8 cellular contexts compared by ENCODE assay signal in the genomic region with DNA sequence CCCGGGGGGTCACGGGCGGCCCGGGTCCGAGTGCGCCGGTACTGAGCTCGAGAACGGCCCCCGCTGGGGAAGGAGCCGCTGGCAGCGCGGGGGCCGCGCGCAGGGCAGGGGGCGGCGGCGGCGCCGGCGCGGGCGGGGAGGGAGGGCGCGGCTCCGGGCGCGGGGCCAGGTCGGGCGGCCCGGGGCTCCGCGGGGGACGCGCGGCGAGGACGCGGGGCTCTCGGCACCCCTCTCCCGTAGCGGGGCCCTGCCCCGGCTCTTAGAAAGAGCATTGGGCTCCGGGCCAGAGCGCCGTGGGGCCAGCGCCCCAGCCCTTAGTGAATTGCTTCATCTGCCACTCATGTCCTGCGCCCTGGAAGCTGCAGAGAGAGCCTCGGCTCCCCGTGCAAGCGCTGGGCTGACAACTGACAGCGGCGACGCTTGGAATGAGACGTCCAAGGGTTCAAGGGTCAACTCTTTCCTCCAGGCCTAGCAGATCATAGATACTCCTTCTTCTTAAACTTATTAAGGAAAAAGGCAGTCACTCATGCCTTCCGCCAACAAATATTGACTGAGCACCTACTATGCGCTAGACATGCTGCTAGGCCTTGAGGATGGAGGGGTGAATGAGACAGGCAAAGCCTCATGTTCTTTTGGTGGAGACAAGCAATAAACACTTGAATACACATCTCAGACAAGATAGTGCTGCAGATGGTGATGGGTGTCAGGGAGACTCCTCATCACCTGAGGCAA.
DNase-seq lines count a peak whose midpoint lies in the region; ATAC-seq and TF ChIP-seq lines count a peak whose summit lies in the region.

No MANE protein-coding gene starts in this region.

- no peak for TF ChIP-seq CTCF in DOHH2 (IDR thresholded peaks at IDR 0.05; ENCODE audit: low read depth, low read length, poor library complexity, severe bottlenecking)
- TF ChIP-seq CTCF in Loucy (conservative IDR thresholded peaks at IDR 0.05; ENCODE audit: low read length): no peak
- no peak for TF ChIP-seq CTCF in MCF 10A (IDR thresholded peaks at IDR 0.05; ENCODE audit: unreplicated experiment)
- TF ChIP-seq CTCF in sigmoid colon (IDR thresholded peaks at IDR 0.05): no peak

- peak overlapping the region; percentile 59 for H3K4me3 Mint-ChIP-seq in MCF 10A (ENCODE audit: unreplicated experiment)

- H3K36me3 ChIP-seq in DOHH2 (ENCODE audit: control insufficient read depth, low read length): no peaks in the 10 kb centered on the region
- H3K36me3 ChIP-seq in Loucy (ENCODE audit: insufficient read depth, low read length): no peaks in the 10 kb centered on the region
- H3K36me3 ChIP-seq in iPS-20b (ENCODE audit: insufficient read depth, low read depth, low read length): no peaks in the 10 kb centered on the region
- no peaks in the 10 kb centered on the region for H3K36me3 ChIP-seq in sigmoid colon

- DNase-seq in MCF 10A (ENCODE audit: unreplicated experiment): peak; percentile 57
- DNase-seq in sigmoid colon: peak; percentile 91
- no peak for DNase-seq in SHP77 treated with DMSO at 0.1 percent for 48 hours (lab: John Stamatoyannopoulos, UW)
- DNase-seq in NCI-H2081 (lab: John Stamatoyannopoulos, UW): no peak

- no peaks in the 10 kb centered on the region for H3K27me3 Mint-ChIP-seq in MCF 10A (ENCODE audit: insufficient read depth, unreplicated experiment)

- no peaks in the 10 kb centered on the region for H3K9me2 ChIP-seq in DOHH2 (replicated peaks; ENCODE audit: control insufficient read depth, low read length)
- H3K9me2 ChIP-seq in Loucy (replicated peaks; ENCODE audit: low read depth, low read length): no peaks in the 10 kb centered on the region

- H3F3A ChIP-seq in DOHH2 (ENCODE audit: control insufficient read depth, insufficient read depth) (no peaks in the 10 kb centered on the region), Loucy (ENCODE audit: low read depth) (no peaks in the 10 kb centered on the region)

- BruUV-seq in MCF 10A (replicated peaks; lab: Mats Ljungman, UMichigan): no TSS peak

- WGBS in sigmoid colon, 2 donors: 2 to 4% methylated on average over 58 of the region's 58 CpGs

- intact Hi-C loops in MCF 10A (cut with micrococcal nuclease) (loop anchor here (2.0 to 5.0 kb wide), 2 partner anchors 20 to 41 kb away; no protein-coding TSS in a partner anchor), sigmoid colon (cut with DNase I) (loop anchor here (2.0 to 5.0 kb wide), 2 partner anchors 41 to 142 kb away; no protein-coding TSS in a partner anchor)

- peaks cover 8% of the 10 kb centered on the region for H3K4me1 ChIP-seq in DOHH2 (ENCODE audit: control insufficient read depth, low read length)
- H3K4me1 ChIP-seq in Loucy (ENCODE audit: insufficient read depth, low read length, poor library complexity, severe bottlenecking): no peaks in the 10 kb centered on the region
- 0 out of 2 replicates have a peak, but pooled peaks cover 3% of the 10 kb centered on the region for H3K4me1 ChIP-seq in iPS-20b (ENCODE audit: insufficient read depth, low read length)
- H3K4me1 ChIP-seq in sigmoid colon: peaks cover 0 to 15% (median 12%) of the 10 kb centered on the region in 4 donors

- peaks cover 44% of the 10 kb centered on the region for H3K27me3 ChIP-seq in DOHH2 (ENCODE audit: control insufficient read depth, low read length)
- peaks cover 11% of the 10 kb centered on the region for H3K27me3 ChIP-seq in Loucy (ENCODE audit: insufficient read depth, low read length, poor library complexity, severe bottlenecking)
- peaks cover 40% of the 10 kb centered on the region for H3K27me3 ChIP-seq in iPS-20b (ENCODE audit: insufficient read depth, low read length)
- H3K27me3 ChIP-seq in sigmoid colon: no peaks in the 10 kb centered on the region

- peaks cover under 1% of the 10 kb centered on the region for H3K36me3 Mint-ChIP-seq in MCF 10A (ENCODE audit: insufficient read depth, unreplicated experiment)

- H3K27ac ChIP-seq in DOHH2 (ENCODE audit: low read depth, low read length) (no peak overlapping the region), iPS-20b (ENCODE audit: low read length) (no peak overlapping the region), sigmoid colon (peak overlapping the region; percentile 84 to 96 (median 94))

- no peak overlapping the region for H2AFZ ChIP-seq in Loucy (ENCODE audit: low read length)

- TF ChIP-seq POLR2A in sigmoid colon (IDR thresholded peaks at IDR 0.05): no peak

- no peaks in the 10 kb centered on the region for H3K79me2 ChIP-seq in DOHH2 (ENCODE audit: control insufficient read depth, low read length)
- H3K79me2 ChIP-seq in Loucy (ENCODE audit: insufficient read depth, low read length): no peaks in the 10 kb centered on the region

- peak overlapping the region; percentile 68 for H3K27ac Mint-ChIP-seq in MCF 10A (ENCODE audit: low read depth, unreplicated experiment)

- CTCF ChIA-PET in MCF 10A (lab: Yijun Ruan, JAX): no interaction called here

- H3K9me3 Mint-ChIP-seq in MCF 10A (ENCODE audit: unreplicated experiment): no peaks in the 10 kb centered on the region

- no peaks in the 10 kb centered on the region for H3K9me3 ChIP-seq in DOHH2 (ENCODE audit: control insufficient read depth, insufficient read depth, low read length)
- H3K9me3 ChIP-seq in Loucy (ENCODE audit: insufficient read depth, low read depth, low read length): no peaks in the 10 kb centered on the region
- no peaks in the 10 kb centered on the region for H3K9me3 ChIP-seq in iPS-20b (ENCODE audit: insufficient read depth, low read depth, low read length)
- H3K9me3 ChIP-seq in sigmoid colon: no peaks in the 10 kb centered on the region

- H3K9ac ChIP-seq in Loucy (ENCODE audit: low read depth, low read length, poor library complexity, severe bottlenecking) (no peak overlapping the region), iPS-20b (ENCODE audit: low read depth, low read length) (no peak overlapping the region)

- no peaks in the 10 kb centered on the region for H4K20me1 ChIP-seq in DOHH2 (ENCODE audit: control insufficient read depth, insufficient read depth, low read depth, low read length)
- no peaks in the 10 kb centered on the region for H4K20me1 ChIP-seq in Loucy (ENCODE audit: insufficient read depth, low read length, poor library complexity, severe bottlenecking)

- TF ChIP-seq EP300 in sigmoid colon (IDR thresholded peaks at IDR 0.05): no peak

- H3K4me3 ChIP-seq in DOHH2 (ENCODE audit: low read length) (no peak overlapping the region), Loucy (ENCODE audit: low read length, poor library complexity, severe bottlenecking) (no peak overlapping the region), iPS-20b (ENCODE audit: low read length) (peak overlapping the region; percentile 58; the same call in 1 of the 2 replicates), sigmoid colon (peak overlapping the region; percentile 23 to 60 (median 54))

- H3K4me1 Mint-ChIP-seq in MCF 10A (ENCODE audit: insufficient read depth, unreplicated experiment): peaks cover 11% of the 10 kb centered on the region

- POLR2A ChIA-PET in MCF 10A (lab: Yijun Ruan, JAX): interaction anchor here (0.6 to 1.5 kb wide), 6 partner anchors 13 to 142 kb away, joined by 3 to 5 read pairs (median 3); a partner anchor contains a TSS

- peak overlapping the region; percentile 42; the same call in 1 of the 2 replicates for H3K4me2 ChIP-seq in DOHH2 (ENCODE audit: low read length)
- H3K4me2 ChIP-seq in Loucy (ENCODE audit: low read depth, low read length, poor library complexity, severe bottlenecking): peak overlapping the region; percentile 54

- ATAC-seq in GM18873 (IDR thresholded peaks at IDR 0.05; ENCODE audit: low FRiP score, unreplicated experiment): no peak

Comparison
In these comparisons a context has a peak if more than half of its experiments do, and no peak if none do; other contexts are left out.
1. H3K27ac ChIP-seq: peak in sigmoid colon (4 of 4); none in DOHH2 (single experiment) and iPS-20b (single experiment).
2. H3K4me3 ChIP-seq: peak in iPS-20b (single experiment) and sigmoid colon (4 of 4); none in DOHH2 (single experiment) and Loucy (single experiment).
3. DNase-seq: peak in MCF 10A (single experiment) and sigmoid colon (single experiment); none in SHP77 treated with DMSO at 0.1 percent for 48 hours (single experiment) and NCI-H2081 (0 of 2).